14 cellular contexts compared by ENCODE assay signal in genomic region chr2:234676859-234677450, GRCh38.
DNase-seq lines count a peak whose midpoint lies in the region; ATAC-seq and TF ChIP-seq lines count a peak whose summit lies in the region.
"Had no signal": no experiment of that assay in that cellular context is flagged by ENCODE, and none has a peak within 500 bp of the region (broad histone marks: within the 10 kb centered on the region; RNA-seq: fewer than 3 reads in every experiment).

No MANE protein-coding gene starts in this region.

- CTCF ChIA-PET in CD8-positive, alpha-beta T cell (lab: Charles Lee), result no interaction called here

- POLR2A ChIA-PET in CD8-positive, alpha-beta T cell (lab: Charles Lee), result no interaction called here

- 88% methylated on average over 6 of the region's 7 CpGs for WGBS in right lobe of liver (ENCODE audit: insufficient coverage, low coverage, low lambda C conversion rate, missing lambda C conversion rate)

- peaks cover 0 to 58% (median 16%) of the 10 kb centered on the region in 4 donors for H3K4me1 ChIP-seq in right lobe of liver
- H3K4me1 ChIP-seq in CD8-positive, alpha-beta T cell (ENCODE audit: insufficient read depth, low read length), result no peaks in the 10 kb centered on the region
- H3K4me1 ChIP-seq: breast epithelium had no signal

- ATAC-seq in right lobe of liver (no peak), GM19395 (IDR thresholded peaks at IDR 0.05; ENCODE audit: unreplicated experiment) (no peak), SK-N-SH treated with all-trans-retinoic acid at 6 μM for 48 hours (no peak)
- no peak for ATAC-seq in CD8-positive, alpha-beta T cell

- no peak overlapping the region for H3K4me3 ChIP-seq in right lobe of liver
- no peak overlapping the region for H3K4me3 ChIP-seq in CD8-positive, alpha-beta T cell (ENCODE audit: low read depth, low read length)
- H3K4me3 ChIP-seq: breast epithelium, left ventricle myocardium inferior had no signal

- intact Hi-C loops in right lobe of liver (cut with DNase I), result no loop called here
- intact Hi-C loops in CD8-positive, alpha-beta T cell (cut with DNase I, micrococcal nuclease), result no loop called here

- H3K27me3 ChIP-seq in right lobe of liver, result no peaks in the 10 kb centered on the region
- H3K27me3 ChIP-seq in CD8-positive, alpha-beta T cell (ENCODE audit: insufficient read depth, low read length), result no peaks in the 10 kb centered on the region
- H3K27me3 ChIP-seq: breast epithelium had no signal

- peaks cover 4% of the 10 kb centered on the region for H3K27me3 Mint-ChIP-seq in CD8-positive, alpha-beta T cell (ENCODE audit: low read depth)
- H3K27me3 Mint-ChIP-seq: activated naive CD8-positive, alpha-beta T cell treated with anti-CD3 and anti-CD28 coated beads for 36 hours had no signal

- TF ChIP-seq POLR2A in right lobe of liver (IDR thresholded peaks at IDR 0.05), result no peak

- H3K27ac Mint-ChIP-seq in CD8-positive, alpha-beta T cell, result no peak overlapping the region
- H3K27ac Mint-ChIP-seq: activated naive CD8-positive, alpha-beta T cell treated with anti-CD3 and anti-CD28 coated beads for 36 hours had no signal

- TF ChIP-seq CTCF in VCaP (conservative IDR thresholded peaks at IDR 0.05) (no peak), right lobe of liver (IDR thresholded peaks at IDR 0.05) (no peak)
- TF ChIP-seq CTCF in CD8-positive, alpha-beta T cell (IDR thresholded peaks at IDR 0.05), result no peak

- no peaks in the 10 kb centered on the region for H3K36me3 Mint-ChIP-seq in CD8-positive, alpha-beta T cell
- H3K36me3 Mint-ChIP-seq: activated naive CD8-positive, alpha-beta T cell treated with anti-CD3 and anti-CD28 coated beads for 36 hours had no signal

- H3K27ac ChIP-seq in VCaP (peak overlapping the region; percentile 86), right lobe of liver (peak overlapping the region in 2 of 3 donors; percentile 22 to 73)
- H3K27ac ChIP-seq in CD8-positive, alpha-beta T cell (ENCODE audit: low read depth, low read length), result no peak overlapping the region
- H3K27ac ChIP-seq: breast epithelium, left ventricle myocardium inferior had no signal

- no peaks in the 10 kb centered on the region for H3K4me1 Mint-ChIP-seq in CD8-positive, alpha-beta T cell (ENCODE audit: low read depth)
- H3K4me1 Mint-ChIP-seq: activated naive CD8-positive, alpha-beta T cell treated with anti-CD3 and anti-CD28 coated beads for 36 hours had no signal

- H3K4me3 Mint-ChIP-seq in CD8-positive, alpha-beta T cell, result no peak overlapping the region
- H3K4me3 Mint-ChIP-seq: activated naive CD8-positive, alpha-beta T cell treated with anti-CD3 and anti-CD28 coated beads for 36 hours had no signal

- no peaks in the 10 kb centered on the region for H3K36me3 ChIP-seq in right lobe of liver
- no peaks in the 10 kb centered on the region for H3K36me3 ChIP-seq in CD8-positive, alpha-beta T cell (ENCODE audit: insufficient read depth, low read length)
- H3K36me3 ChIP-seq: breast epithelium, left ventricle myocardium inferior had no signal

- no peaks in the 10 kb centered on the region for H3K9me3 Mint-ChIP-seq in CD8-positive, alpha-beta T cell
- H3K9me3 Mint-ChIP-seq: activated naive CD8-positive, alpha-beta T cell treated with anti-CD3 and anti-CD28 coated beads for 36 hours had no signal

- DNase-seq in SHP77 treated with DMSO at 0.1 percent for 48 hours (lab: John Stamatoyannopoulos, UW), result peak; percentile 46
- no peak for DNase-seq in SHP77 (lab: John Stamatoyannopoulos, UW)
- DNase-seq in right lobe of liver, result no peak
- no peak for DNase-seq in RKO (ENCODE audit: low spot score)
- no peak for DNase-seq in CD8-positive, alpha-beta T cell
- DNase-seq: activated CD4-positive, alpha-beta T cell treated with anti-CD3 and anti-CD28 coated beads, Interleukin-2, amount 50 U/mL, for 4 hours; activated naive CD8-positive, alpha-beta T cell treated with anti-CD3 and anti-CD28 coated beads for 36 hours; activated T-cell treated with anti-CD3 and anti-CD28 coated beads, Interleukin-2, amount 50 U/mL, for 48 hours; left ventricle myocardium inferior; NCI-H2227 treated with DMSO at 0.1 percent for 48 hours had no signal

- H3K9me3 ChIP-seq in right lobe of liver, result no peaks in the 10 kb centered on the region
- no peaks in the 10 kb centered on the region for H3K9me3 ChIP-seq in CD8-positive, alpha-beta T cell (ENCODE audit: low read length)
- H3K9me3 ChIP-seq: breast epithelium, left ventricle myocardium inferior had no signal

TF ChIP-seq in SK-N-SH treated with all-trans-retinoic acid at 6 μM for 48 hours, 23 proteins besides CTCF, POLR2A, EP300 and RAD21:
- TF ChIP-seq ZFP30 (CRISPR knock-in tag; IDR thresholded peaks at IDR 0.05) (no peak), PATZ1 (CRISPR knock-in tag; IDR thresholded peaks at IDR 0.05; ENCODE audit: borderline replicate concordance) (no peak), ISL1 (CRISPR knock-in tag; IDR thresholded peaks at IDR 0.05) (no peak), ZNF565 (CRISPR knock-in tag; conservative IDR thresholded peaks at IDR 0.05; ENCODE audit: low read depth) (no peak), ZC3H10 (CRISPR knock-in tag; IDR thresholded peaks at IDR 0.05) (no peak), ARNTL (CRISPR knock-in tag; IDR thresholded peaks at IDR 0.05; ENCODE audit: borderline replicate concordance, low read depth) (no peak), RARB (CRISPR knock-in tag; IDR thresholded peaks at IDR 0.05) (no peak), CREB5 (CRISPR knock-in tag; IDR thresholded peaks at IDR 0.05; ENCODE audit: low read depth) (no peak), GLIS3 (CRISPR knock-in tag; IDR thresholded peaks at IDR 0.05) (no peak), ZNF8 (CRISPR knock-in tag; IDR thresholded peaks at IDR 0.05) (no peak), TCF4 (CRISPR knock-in tag; IDR thresholded peaks at IDR 0.05; ENCODE audit: borderline replicate concordance) (no peak), CSRNP3 (CRISPR knock-in tag; IDR thresholded peaks at IDR 0.05) (no peak), BACH2 (CRISPR knock-in tag; IDR thresholded peaks at IDR 0.05; ENCODE audit: borderline replicate concordance) (no peak), ESRRG (CRISPR knock-in tag; IDR thresholded peaks at IDR 0.05) (no peak), ZNF70 (CRISPR knock-in tag; IDR thresholded peaks at IDR 0.05) (no peak), OSR1 (CRISPR knock-in tag; IDR thresholded peaks at IDR 0.05) (no peak), ZFP3 (CRISPR knock-in tag; IDR thresholded peaks at IDR 0.05) (no peak), POU6F1 (CRISPR knock-in tag; IDR thresholded peaks at IDR 0.05; ENCODE audit: borderline replicate concordance, low read depth) (no peak)
